ENCODE assay signal across 2 cellular contexts in genomic region chr3:15324335-15324734, GRCh38.
TF ChIP-seq lines count a peak whose summit lies in the region.

No MANE protein-coding gene starts in this region.

TF ChIP-seq in GM23338, 12 proteins besides CTCF, POLR2A, EP300 and RAD21 (continued from another document):
- TF ChIP-seq REST (IDR thresholded peaks at IDR 0.05; ENCODE audit: unreplicated experiment) = no peak
- no peak for TF ChIP-seq ETS1 (IDR thresholded peaks at IDR 0.05)
- TF ChIP-seq EZH2phosphoT487 (IDR thresholded peaks at IDR 0.05; ENCODE audit: unreplicated experiment) = no peak
- TF ChIP-seq JUNB (IDR thresholded peaks at IDR 0.05; ENCODE audit: unreplicated experiment) = no peak
- TF ChIP-seq STAT1 (IDR thresholded peaks at IDR 0.05; ENCODE audit: unreplicated experiment) = no peak
- no peak for TF ChIP-seq EZH2 (IDR thresholded peaks at IDR 0.05; ENCODE audit: low read depth, unreplicated experiment)
- no peak for TF ChIP-seq ZNF462 (CRISPR knock-in tag; IDR thresholded peaks at IDR 0.05)
- no peak for TF ChIP-seq CREB1 (CRISPR knock-in tag; IDR thresholded peaks at IDR 0.05; ENCODE audit: low read depth)
- no peak for TF ChIP-seq NANOG (IDR thresholded peaks at IDR 0.05; ENCODE audit: borderline replicate concordance)

TF ChIP-seq in K562, 482 proteins besides CTCF, POLR2A, EP300 and RAD21 (continued from another document):
- no peak for TF ChIP-seq HES1 (IDR thresholded peaks at IDR 0.05; ENCODE audit: low read depth)
- no peak for TF ChIP-seq CHD7 (IDR thresholded peaks at IDR 0.05; ENCODE audit: low read depth, low read length)
- TF ChIP-seq GTF3C2 (IDR thresholded peaks at IDR 0.05; ENCODE audit: borderline replicate concordance, extremely low read depth, insufficient read length) = no peak
- TF ChIP-seq XRCC3 (IDR thresholded peaks at IDR 0.05) = no peak
- no peak for TF ChIP-seq AFF1 (IDR thresholded peaks at IDR 0.05; ENCODE audit: low read depth in 1 of 2, partially characterized antibody in 2 of 2)
- TF ChIP-seq SMAD3 (CRISPR knock-in tag; conservative IDR thresholded peaks at IDR 0.05) = no peak
- TF ChIP-seq L3MBTL2 (IDR thresholded peaks at IDR 0.05) = no peak
- TF ChIP-seq YBX1 (IDR thresholded peaks at IDR 0.05) = no peak
- TF ChIP-seq BRF1 (IDR thresholded peaks at IDR 0.05; ENCODE audit: borderline replicate concordance, extremely low read depth, insufficient read length) = no peak
- TF ChIP-seq ZNF41 (CRISPR knock-in tag; conservative IDR thresholded peaks at IDR 0.05) = no peak
- no peak for TF ChIP-seq ZNF76 (CRISPR knock-in tag; IDR thresholded peaks at IDR 0.05; ENCODE audit: borderline replicate concordance)
- TF ChIP-seq HLTF (IDR thresholded peaks at IDR 0.05) = no peak
- TF ChIP-seq THRB (CRISPR knock-in tag; conservative IDR thresholded peaks at IDR 0.05) = no peak
